Comparison of ENCODE assay signal across 20 cellular contexts in the genomic region with DNA sequence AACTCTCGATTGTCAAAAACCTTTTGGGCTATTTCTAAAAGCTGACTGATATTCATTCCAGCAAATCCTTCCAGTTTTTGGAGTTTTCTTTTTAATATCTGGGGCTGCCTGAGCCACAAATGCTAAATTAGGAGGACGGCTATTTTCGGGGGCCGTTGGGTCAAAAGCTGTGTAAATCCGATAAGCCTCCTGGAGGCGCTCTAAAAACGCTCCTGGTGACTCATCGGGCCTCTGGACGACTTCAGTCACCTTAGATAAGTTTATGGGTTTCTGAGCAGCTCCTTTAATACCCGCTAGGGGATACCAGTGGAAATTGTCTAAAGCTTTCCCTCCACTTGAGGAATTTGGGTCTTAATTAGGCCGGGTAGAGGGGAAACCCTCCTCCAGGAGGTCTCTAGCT.
"Had no signal": no experiment of that assay in that cellular context is flagged by ENCODE, and none has a peak within 500 bp of the region (broad histone marks: within the 10 kb centered on the region; RNA-seq: fewer than 3 reads in every experiment).

No MANE protein-coding gene starts in this region.

- DNase-seq: IMR-90, Kasumi-1, NCI-H1092, NCI-H1105 treated with DMSO at 0.1 percent for 48 hours, NCI-H1417 treated with DMSO at 0.1 percent for 48 hours, NCI-H146, NCI-H1694 treated with DMSO at 0.1 percent for 48 hours, NCI-H1930, NCI-H2081, NCI-H2107, NCI-H2227 treated with DMSO at 0.1 percent for 48 hours, NCI-H524, Right ventricle myocardium superior, RPMI8226, SIG-M5 had no signal

- H3K4me3 ChIP-seq: SJSA1, SK-N-MC had no signal

- H3K36me3 ChIP-seq: SJSA1 had no signal

- H3K4me1 ChIP-seq: SJSA1 had no signal

- H3K27ac ChIP-seq: KMS-11, SJSA1, SK-N-MC had no signal

- H3K27me3 ChIP-seq: SJSA1 had no signal

- FAIRE-seq: HepG2, RCC 7860 had no signal

- H3K4me2 ChIP-seq: KMS-11 had no signal

- ATAC-seq: HepG2 had no signal

- H3K9ac ChIP-seq: KMS-11 had no signal
